Comparison of ENCODE assay signal across 8 cellular contexts in genomic region chr2:226030369-226031077, GRCh38.
DNase-seq lines count a peak whose midpoint lies in the region; ATAC-seq and TF ChIP-seq lines count a peak whose summit lies in the region.

No MANE protein-coding gene starts in this region.

- TF ChIP-seq CTCF in brain (conservative IDR thresholded peaks at IDR 0.05) (no peak), thyroid gland (IDR thresholded peaks at IDR 0.05) (no peak)

- peak overlapping the region in 2 of 3 donors; percentile 32 to 34 for H3K4me3 ChIP-seq in thyroid gland (replicated peaks in 1 of 3)

- H3K27ac ChIP-seq in thyroid gland = peak overlapping the region; percentile 33 to 66 (median 55)

- H3K36me3 Mint-ChIP-seq in brain = no peaks in the 10 kb centered on the region

- H3K27me3 ChIP-seq in thyroid gland = no peaks in the 10 kb centered on the region

- H3K9me3 Mint-ChIP-seq in brain = peaks cover 0 to 3% (median 0%) of the 10 kb centered on the region in 5 experiments

- in situ Hi-C loops in G401 (cut with HindIII; ENCODE audit: low sequenced_read_pairs) = no loop called here

- WGBS in thyroid gland, 2 donors = 20 to 23% methylated on average over 14 of the region's 14 CpGs

- H3K4me1 ChIP-seq in thyroid gland = peaks cover 0 to 3% of the 10 kb centered on the region in 2 donors

- peaks cover 4% of the 10 kb centered on the region for H3K27me3 Mint-ChIP-seq in brain

- H3K9me3 ChIP-seq in thyroid gland = no peaks in the 10 kb centered on the region

- peaks cover 38% of the 10 kb centered on the region for H3K4me1 Mint-ChIP-seq in brain

- intact Hi-C loops in thyroid gland (cut with DNase I) = no loop called here

- peak; percentile 3 for DNase-seq in Daoy (ENCODE audit: low read depth)
- DNase-seq in Kasumi-1 (lab: John Stamatoyannopoulos, UW) = peak; percentile 43 to 48
- no peak for DNase-seq in left lobe of liver (ENCODE audit: low spot score)
- peak; percentile 24 to 35 for DNase-seq in thyroid gland
- DNase-seq in G401 (ENCODE audit: low spot score) = no peak

- no peaks in the 10 kb centered on the region for H3K36me3 ChIP-seq in thyroid gland

- no peak for TF ChIP-seq POLR2A in thyroid gland (IDR thresholded peaks at IDR 0.05)

- peak overlapping the region; percentile 90 to 95 (median 91) for H3K4me3 Mint-ChIP-seq in brain

- ATAC-seq in left lobe of liver = peak; percentile 39
- no peak for ATAC-seq in HG03039 (IDR thresholded peaks at IDR 0.05; ENCODE audit: unreplicated experiment)
- no peak for ATAC-seq in HG03097 (IDR thresholded peaks at IDR 0.05; ENCODE audit: low FRiP score, unreplicated experiment)

- peak overlapping the region; percentile 86 to 98 (median 94) for H3K27ac Mint-ChIP-seq in brain

Comparison
In these comparisons a context has a peak if more than half of its experiments do, and no peak if none do; other contexts are left out.
1. DNase-seq: peak in Daoy (single experiment), Kasumi-1 (2 of 2) and thyroid gland (2 of 2); none in left lobe of liver (single experiment) and G401 (single experiment).